8 cellular contexts compared by ENCODE assay signal in genomic region chr3:184175506-184175905, GRCh38. TPM values are rescaled to one million over a fixed set of nuclear protein-coding genes. Genes with fewer than 3 reads are reported as not detected.
DNase-seq lines count a peak whose midpoint lies in the region; ATAC-seq, FAIRE-seq and TF ChIP-seq lines count a peak whose summit lies in the region.

No MANE protein-coding gene starts in this region.

- H4K8ac ChIP-seq in neuronal stem cell (ENCODE audit: low read depth, low read length), result no peak overlapping the region

- peak overlapping the region; percentile 90 to 99 (median 95) for H3K4me3 Mint-ChIP-seq in CD8-positive, alpha-beta memory T cell

- H2BK15ac ChIP-seq in neuronal stem cell (ENCODE audit: low read length), result no peak overlapping the region

- H3K9me3 ChIP-seq in CD8-positive, alpha-beta memory T cell (ENCODE audit: low read length), result no peaks in the 10 kb centered on the region
- H3K9me3 ChIP-seq in OCI-LY1 (ENCODE audit: low read length) (no peaks in the 10 kb centered on the region), endothelial cell of umbilical vein (replicated peaks; ENCODE audit: control insufficient read depth, insufficient read depth, low read length) (no peaks in the 10 kb centered on the region), neuronal stem cell (replicated peaks in 1 of 2; ENCODE audit: control insufficient read depth in 2 of 2, insufficient read depth in 1 of 2, low read depth in 1 of 2, low read length in 2 of 2) (no peaks in the 10 kb centered on the region)

- no peaks in the 10 kb centered on the region for H3K9me3 Mint-ChIP-seq in CD8-positive, alpha-beta memory T cell

- peak overlapping the region; percentile 98 for H3K14ac ChIP-seq in neuronal stem cell (ENCODE audit: low read length)

- H3K27me3 Mint-ChIP-seq in CD8-positive, alpha-beta memory T cell, result peaks cover 0 to 1% of the 10 kb centered on the region in 2 donors

- POLR2A ChIA-PET in CD8-positive, alpha-beta memory T cell (lab: Charles Lee), result interaction anchor here (1.0 to 1.8 kb wide), 4 partner anchors 8 to 41 kb away, joined by 5 to 8 read pairs (median 6); partner anchors contain the start of genes ABCF3 and EIF2B5
- POLR2A ChIA-PET in endothelial cell of umbilical vein (lab: Charles Lee), result no interaction called here

- peak overlapping the region; percentile 38 for H2BK120ac ChIP-seq in neuronal stem cell (ENCODE audit: low read depth, low read length)

- H3K27ac ChIP-seq in CD8-positive, alpha-beta memory T cell (ENCODE audit: low read depth, low read length), result peak overlapping the region; percentile 88
- no peak overlapping the region for H3K27ac ChIP-seq in OCI-LY1 (ENCODE audit: low read depth, low read length, poor library complexity, severe bottlenecking)
- H3K27ac ChIP-seq in endothelial cell of umbilical vein (ENCODE audit: insufficient read depth, low read depth, low read length), result peak overlapping the region; percentile 73
- H3K27ac ChIP-seq in neuronal stem cell (replicated peaks; ENCODE audit: low read length), result peak overlapping the region; percentile 32

- no peak for FAIRE-seq in endothelial cell of umbilical vein (lab: Jason Lieb, UNC)

- H2AFZ ChIP-seq in OCI-LY1 (ENCODE audit: low read length) (no peak overlapping the region), endothelial cell of umbilical vein (ENCODE audit: low read depth, low read length) (no peak overlapping the region), neuronal stem cell (ENCODE audit: low read length) (no peak overlapping the region)

- peak overlapping the region; percentile 78 to 95 (median 94) for H3K27ac Mint-ChIP-seq in CD8-positive, alpha-beta memory T cell

- H3K4ac ChIP-seq in neuronal stem cell (ENCODE audit: low read length), result no peak overlapping the region

- no peak overlapping the region for H2BK12ac ChIP-seq in neuronal stem cell (ENCODE audit: low read length)

- peak overlapping the region; percentile 91 for H3K4me2 ChIP-seq in OCI-LY1 (ENCODE audit: low read length)
- peak overlapping the region; percentile 81 for H3K4me2 ChIP-seq in endothelial cell of umbilical vein (ENCODE audit: insufficient read depth, low read length)
- H3K4me2 ChIP-seq in neuronal stem cell (ENCODE audit: insufficient read depth, low read length, poor library complexity, severe bottlenecking), result peak overlapping the region; percentile 92

- dilution Hi-C loops in endothelial cell of umbilical vein (cut with MboI; ENCODE audit: extremely low pct_ligation_motif_present, low sequenced_read_pairs), result no loop called here

- H3K9me2 ChIP-seq in OCI-LY1 (ENCODE audit: low read depth, low read length), result no peaks in the 10 kb centered on the region

- H3K36me3 Mint-ChIP-seq in CD8-positive, alpha-beta memory T cell, result peaks cover 0 to 62% (median 13%) of the 10 kb centered on the region in 3 donors

- peak overlapping the region; percentile 88 for H3K4me3 ChIP-seq in CD8-positive, alpha-beta memory T cell (ENCODE audit: low read length)
- peak overlapping the region; percentile 85 for H3K4me3 ChIP-seq in OCI-LY1 (ENCODE audit: low read depth, low read length, poor library complexity, severe bottlenecking)
- H3K4me3 ChIP-seq in endothelial cell of umbilical vein (replicated peaks in 1 of 3; ENCODE audit: insufficient read depth in 1 of 3, low read depth in 1 of 3, low read length in 3 of 3), result peak overlapping the region; percentile 84 to 97 (median 87)
- peak overlapping the region; percentile 99 for H3K4me3 ChIP-seq in neuronal stem cell (ENCODE audit: low read length in 2 of 2)

- no CpG with 5 or more reads among the region's 8 CpGs for WGBS in neuronal stem cell (ENCODE audit: extremely low coverage in 2 of 2, insufficient read length in 2 of 2, insufficient replicate concordance in 1 of 2), 2 donors

- TF ChIP-seq CTCF in OCI-LY1 (IDR thresholded peaks at IDR 0.05; ENCODE audit: low read length), result no peak
- TF ChIP-seq CTCF in endothelial cell of umbilical vein (IDR thresholded peaks at IDR 0.05; ENCODE audit: extremely low read depth in 1 of 2, insufficient read depth in 1 of 2, low read depth in 1 of 2, low read length in 2 of 2), result no peak

- H3K9ac ChIP-seq in OCI-LY1 (ENCODE audit: low read length) (peak overlapping the region; percentile 89), endothelial cell of umbilical vein (replicated peaks; ENCODE audit: extremely low read depth, insufficient read depth, low read length) (peak overlapping the region; percentile 86), neuronal stem cell (ENCODE audit: low read depth, low read length, poor library complexity) (peak overlapping the region; percentile 99)

- H3K79me2 ChIP-seq in OCI-LY1 (ENCODE audit: insufficient read depth, low read length), result peaks cover 16% of the 10 kb centered on the region
- H3K79me2 ChIP-seq in endothelial cell of umbilical vein (ENCODE audit: control insufficient read depth, insufficient read depth, low read length), result peaks cover 41% of the 10 kb centered on the region

- no peak overlapping the region for H4K91ac ChIP-seq in neuronal stem cell (ENCODE audit: low read depth, low read length, poor library complexity)

- no peak for TF ChIP-seq POLR2A in endothelial cell of umbilical vein (IDR thresholded peaks at IDR 0.05; ENCODE audit: low read depth, low read length)

- no peak for DNase-seq in CD8-positive, alpha-beta memory T cell
- no peak for DNase-seq in endothelial cell of umbilical vein (ENCODE audit: low read depth, low spot score)
- no peak for DNase-seq in neuronal stem cell (ENCODE audit: low spot score)
- DNase-seq in midbrain (lab: John Stamatoyannopoulos, UW), result no peak
- no peak for DNase-seq in NCI-H2081 (lab: John Stamatoyannopoulos, UW)
- DNase-seq in DMS53 (lab: John Stamatoyannopoulos, UW), result no peak

- no peaks in the 10 kb centered on the region for H3K9me1 ChIP-seq in endothelial cell of umbilical vein (replicated peaks; ENCODE audit: control insufficient read depth, extremely low read depth, insufficient read depth, low read length)

- H3K23ac ChIP-seq in neuronal stem cell (ENCODE audit: low read depth, low read length, poor library complexity), result no peak overlapping the region

- H2BK5ac ChIP-seq in neuronal stem cell (ENCODE audit: low read length), result no peak overlapping the region

- CTCF ChIA-PET in CD8-positive, alpha-beta memory T cell (lab: Charles Lee), result interaction anchor here (2.0 kb wide), 1 partner anchor 52 kb away, joined by 10 read pairs; no protein-coding TSS in a partner anchor
- CTCF ChIA-PET in endothelial cell of umbilical vein (lab: Charles Lee), result interaction anchor here (1.6 kb wide), 2 partner anchors 52 to 74 kb away, joined by 4 to 6 read pairs; partner anchors contain the start of gene EEF1AKMT4

- H3K18ac ChIP-seq in neuronal stem cell (ENCODE audit: low read length), result peak overlapping the region; percentile 99

- peaks cover 26% of the 10 kb centered on the region for H3K36me3 ChIP-seq in CD8-positive, alpha-beta memory T cell (ENCODE audit: insufficient read depth, low read length)
- H3K36me3 ChIP-seq in OCI-LY1 (ENCODE audit: insufficient read depth, low read length) (peaks cover 54% of the 10 kb centered on the region), endothelial cell of umbilical vein (ENCODE audit: control insufficient read depth in 2 of 2, extremely low read depth in 1 of 2, insufficient read depth in 2 of 2, low read length in 2 of 2) (peaks cover 18 to 43% of the 10 kb centered on the region in 2 experiments), neuronal stem cell (replicated peaks in 1 of 2; ENCODE audit: control insufficient read depth in 2 of 2, insufficient read depth in 2 of 2, low read length in 2 of 2) (peaks cover 40 to 64% of the 10 kb centered on the region in 2 donors)

- peaks cover 25% of the 10 kb centered on the region for H3K4me1 ChIP-seq in CD8-positive, alpha-beta memory T cell (ENCODE audit: insufficient read depth, low read length)
- H3K4me1 ChIP-seq in OCI-LY1 (ENCODE audit: insufficient read depth, low read length, severe bottlenecking), result peaks cover 26% of the 10 kb centered on the region
- peaks cover 28% of the 10 kb centered on the region for H3K4me1 ChIP-seq in endothelial cell of umbilical vein (ENCODE audit: control insufficient read depth, extremely low read depth, insufficient read depth, low read length)
- peaks cover 15 to 18% of the 10 kb centered on the region in 2 donors for H3K4me1 ChIP-seq in neuronal stem cell (ENCODE audit: control insufficient read depth in 2 of 2, insufficient read depth in 1 of 2, low read depth in 1 of 2, low read length in 2 of 2)

- intact Hi-C loops in endothelial cell of umbilical vein (cut with micrococcal nuclease), result loop anchor here (2.0 to 5.0 kb wide), 2 partner anchors 137 to 159 kb away; partner anchors contain the start of genes ABCC5 and EIF4G1

- H3K4me1 Mint-ChIP-seq in CD8-positive, alpha-beta memory T cell, result peaks cover 32 to 48% (median 44%) of the 10 kb centered on the region in 3 donors

- no peaks in the 10 kb centered on the region for H3F3A ChIP-seq in OCI-LY1 (ENCODE audit: insufficient read depth, low read length)

- H2AK5ac ChIP-seq in neuronal stem cell (ENCODE audit: low read depth, low read length), result peak overlapping the region; percentile 85

- H3K79me1 ChIP-seq in neuronal stem cell (ENCODE audit: low read depth, low read length), result peaks cover 9% of the 10 kb centered on the region

- no peaks in the 10 kb centered on the region for H3K27me3 ChIP-seq in CD8-positive, alpha-beta memory T cell (ENCODE audit: insufficient read depth, low read length, poor library complexity, severe bottlenecking)
- no peaks in the 10 kb centered on the region for H3K27me3 ChIP-seq in OCI-LY1 (ENCODE audit: insufficient read depth, low read length)
- no peaks in the 10 kb centered on the region for H3K27me3 ChIP-seq in endothelial cell of umbilical vein (ENCODE audit: control insufficient read depth in 2 of 2, insufficient read depth in 2 of 2, low read length in 2 of 2)
- H3K27me3 ChIP-seq in neuronal stem cell (ENCODE audit: control insufficient read depth in 3 of 3, insufficient read depth in 3 of 3, low read depth in 1 of 3, low read length in 3 of 3), result no peaks in the 10 kb centered on the region

- TSS peak; percentile 11 for BruUV-seq in endothelial cell of umbilical vein (replicated peaks; lab: Mats Ljungman, UMichigan)

- no peaks in the 10 kb centered on the region for H4K20me1 ChIP-seq in OCI-LY1 (ENCODE audit: insufficient read depth, low read length)
- H4K20me1 ChIP-seq in endothelial cell of umbilical vein (replicated peaks; ENCODE audit: control insufficient read depth, extremely low read depth, insufficient read depth, low read length), result no peaks in the 10 kb centered on the region

- ATAC-seq in GM19328 (IDR thresholded peaks at IDR 0.05; ENCODE audit: unreplicated experiment), result no peak

RNA-seq across cellular contexts. Expression of gene AP2M1, which starts 0.9 kb away (rescaled TPM):
- total RNA-seq in CD8-positive, alpha-beta memory T cell, result 100 to 1,000 TPM; 268 to 270 TPM
- 265 TPM for polyA plus RNA-seq in CD8-positive, alpha-beta memory T cell
- total RNA-seq in endothelial cell of umbilical vein, result 400 and 431 TPM in 2 replicates
- polyA plus RNA-seq in endothelial cell of umbilical vein, result 602 and 603 TPM in 2 replicates
- polyA plus RNA-seq in endothelial cell of umbilical vein (2011; cell fraction: cytosol; rRNA removed), result 496 and 577 TPM in 2 replicates
- polyA plus RNA-seq in endothelial cell of umbilical vein (2011; cell fraction: nucleus; rRNA removed), result 406 and 478 TPM in 2 replicates
- polyA plus RNA-seq in endothelial cell of umbilical vein (2012), result 522 and 611 TPM in 2 replicates
- 444 and 455 TPM in 2 replicates for polyA minus RNA-seq in endothelial cell of umbilical vein
- 181 TPM for polyA minus RNA-seq in endothelial cell of umbilical vein (2011; cell fraction: cytosol; rRNA and poly(A)+ RNA removed)
- polyA minus RNA-seq in endothelial cell of umbilical vein (2011; cell fraction: nucleus; rRNA and poly(A)+ RNA removed), result 99.3 and 131 TPM in 2 replicates
- 199 TPM for polyA plus RNA-seq in neuronal stem cell (2013, experiment 1 of 2)
- 192 TPM for polyA plus RNA-seq in neuronal stem cell (2013, experiment 2 of 2)

RNA-seq across cellular contexts. Expression of gene ABCF3, which starts 10.5 kb away (rescaled TPM):
- total RNA-seq in CD8-positive, alpha-beta memory T cell, result 10 to 100 TPM; 70.8 to 70.9 TPM
- 54.5 TPM for polyA plus RNA-seq in CD8-positive, alpha-beta memory T cell
- total RNA-seq in endothelial cell of umbilical vein, result 65.6 and 68.8 TPM in 2 replicates
- polyA plus RNA-seq in endothelial cell of umbilical vein, result 73.4 and 93.9 TPM in 2 replicates
- 45.0 and 49.5 TPM in 2 replicates for polyA plus RNA-seq in endothelial cell of umbilical vein (2011; cell fraction: cytosol; rRNA removed)
- 207 and 224 TPM in 2 replicates for polyA plus RNA-seq in endothelial cell of umbilical vein (2011; cell fraction: nucleus; rRNA removed)
- 34.2 and 44.9 TPM in 2 replicates for polyA plus RNA-seq in endothelial cell of umbilical vein (2012)
- 122 and 126 TPM in 2 replicates for polyA minus RNA-seq in endothelial cell of umbilical vein
- polyA minus RNA-seq in endothelial cell of umbilical vein (2011; cell fraction: cytosol; rRNA and poly(A)+ RNA removed), result 69.3 TPM
- 68.6 and 77.4 TPM in 2 replicates for polyA minus RNA-seq in endothelial cell of umbilical vein (2011; cell fraction: nucleus; rRNA and poly(A)+ RNA removed)
- polyA plus RNA-seq in neuronal stem cell (2013, experiment 1 of 2), result 17.7 TPM
- polyA plus RNA-seq in neuronal stem cell (2013, experiment 2 of 2), result 16.0 TPM

RNA-seq across cellular contexts. Expression of gene DVL3, which starts 20.3 kb away (rescaled TPM):
- 10 to 100 TPM; 38.5 to 44.0 TPM for total RNA-seq in CD8-positive, alpha-beta memory T cell
- 15.4 TPM for polyA plus RNA-seq in CD8-positive, alpha-beta memory T cell
- total RNA-seq in endothelial cell of umbilical vein, result 59.0 and 61.3 TPM in 2 replicates
- polyA plus RNA-seq in endothelial cell of umbilical vein, result 41.2 and 43.8 TPM in 2 replicates
- polyA plus RNA-seq in endothelial cell of umbilical vein (2011; cell fraction: cytosol; rRNA removed), result 21.0 and 24.5 TPM in 2 replicates
- polyA plus RNA-seq in endothelial cell of umbilical vein (2011; cell fraction: nucleus; rRNA removed), result 110 and 132 TPM in 2 replicates
- 35.4 and 36.5 TPM in 2 replicates for polyA plus RNA-seq in endothelial cell of umbilical vein (2012)
- polyA minus RNA-seq in endothelial cell of umbilical vein, result 57.5 and 58.3 TPM in 2 replicates
- polyA minus RNA-seq in endothelial cell of umbilical vein (2011; cell fraction: cytosol; rRNA and poly(A)+ RNA removed), result 46.0 TPM
- polyA minus RNA-seq in endothelial cell of umbilical vein (2011; cell fraction: nucleus; rRNA and poly(A)+ RNA removed), result 40.9 and 49.7 TPM in 2 replicates
- polyA plus RNA-seq in neuronal stem cell (2013, experiment 1 of 2), result 47.4 TPM
- 46.8 TPM for polyA plus RNA-seq in neuronal stem cell (2013, experiment 2 of 2)

RNA-seq across cellular contexts. Expression of gene EIF2B5, which starts 40.3 kb away (rescaled TPM):
- total RNA-seq in CD8-positive, alpha-beta memory T cell, result 10 to 100 TPM; 74.8 to 83.9 TPM
- 51.6 TPM for polyA plus RNA-seq in CD8-positive, alpha-beta memory T cell
- total RNA-seq in endothelial cell of umbilical vein, result 38.8 and 44.7 TPM in 2 replicates
- 35.5 and 42.7 TPM in 2 replicates for polyA plus RNA-seq in endothelial cell of umbilical vein
- polyA plus RNA-seq in endothelial cell of umbilical vein (2011; cell fraction: cytosol; rRNA removed), result 36.0 and 37.3 TPM in 2 replicates
- polyA plus RNA-seq in endothelial cell of umbilical vein (2011; cell fraction: nucleus; rRNA removed), result 124 and 139 TPM in 2 replicates
- 23.2 and 31.6 TPM in 2 replicates for polyA plus RNA-seq in endothelial cell of umbilical vein (2012)
- polyA minus RNA-seq in endothelial cell of umbilical vein, result 42.7 and 48.8 TPM in 2 replicates
- polyA minus RNA-seq in endothelial cell of umbilical vein (2011; cell fraction: cytosol; rRNA and poly(A)+ RNA removed), result 28.1 TPM
- polyA minus RNA-seq in endothelial cell of umbilical vein (2011; cell fraction: nucleus; rRNA and poly(A)+ RNA removed), result 37.7 and 38.1 TPM in 2 replicates
- 31.0 TPM for polyA plus RNA-seq in neuronal stem cell (2013, experiment 1 of 2)
- polyA plus RNA-seq in neuronal stem cell (2013, experiment 2 of 2), result 31.6 TPM

RNA-seq across cellular contexts. Expression of gene VWA5B2, which starts 53.9 kb away (rescaled TPM):
- total RNA-seq in CD8-positive, alpha-beta memory T cell, result under 1 TPM in 1 of 2 experiments, not detected in 1; 0.11 TPM
- polyA plus RNA-seq in CD8-positive, alpha-beta memory T cell, result not detected
- not detected in 2 replicates for total RNA-seq in endothelial cell of umbilical vein
- polyA plus RNA-seq in endothelial cell of umbilical vein, result 0.03 TPM in 1 of 2 replicates, not detected in the other
- polyA plus RNA-seq in endothelial cell of umbilical vein (2011; cell fraction: cytosol; rRNA removed), result not detected in 2 replicates
- polyA plus RNA-seq in endothelial cell of umbilical vein (2011; cell fraction: nucleus; rRNA removed), result 0.31 TPM in 1 of 2 replicates, not detected in the other
- polyA plus RNA-seq in endothelial cell of umbilical vein (2012), result not detected in 2 replicates
- not detected in 2 replicates for polyA minus RNA-seq in endothelial cell of umbilical vein
- not detected for polyA minus RNA-seq in endothelial cell of umbilical vein (2011; cell fraction: cytosol; rRNA and poly(A)+ RNA removed)
- polyA minus RNA-seq in endothelial cell of umbilical vein (2011; cell fraction: nucleus; rRNA and poly(A)+ RNA removed), result not detected in 2 replicates
- 0.13 TPM for polyA plus RNA-seq in neuronal stem cell (2013, experiment 1 of 2)
- polyA plus RNA-seq in neuronal stem cell (2013, experiment 2 of 2), result 0.21 TPM
